In the genomic region with DNA sequence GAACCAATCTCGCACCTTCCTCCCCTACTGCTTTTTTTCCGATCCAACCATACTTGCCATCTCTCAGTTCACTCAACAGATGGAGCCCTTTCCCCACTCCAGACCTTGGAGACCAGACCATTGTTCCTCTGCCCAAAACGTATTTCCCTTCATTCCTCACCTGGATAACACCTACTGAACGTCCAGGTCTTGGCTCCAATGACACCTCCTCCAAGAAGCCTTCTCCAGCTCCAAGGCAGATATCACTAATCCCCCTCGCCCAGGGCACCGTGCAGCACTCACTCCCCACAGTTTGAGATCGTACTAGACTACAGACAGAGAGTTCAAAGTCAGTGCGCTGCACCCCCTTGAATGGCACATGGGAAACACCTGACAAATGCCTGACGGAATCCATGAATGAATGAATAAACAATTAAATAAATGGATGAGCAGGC, we compare ENCODE assay signal across 8 cellular contexts. TPM values are rescaled to one million over a fixed set of nuclear protein-coding genes. Genes with fewer than 3 reads are reported as not detected.
A peak's percentile ranks its signal among the peaks of the same experiment; 100 is the strongest.
DNase-seq lines count a peak whose midpoint lies in the region; ATAC-seq and TF ChIP-seq lines count a peak whose summit lies in the region.

No MANE protein-coding gene starts in this region.

- H3K4me3 ChIP-seq in H7 (ENCODE audit: insufficient read depth, low read depth, low read length) = no peak overlapping the region
- no peak overlapping the region for H3K4me3 ChIP-seq in choroid plexus epithelial cell (ENCODE audit: low read depth, low read length)

- TF ChIP-seq CTCF in choroid plexus epithelial cell (conservative IDR thresholded peaks at IDR 0.05; ENCODE audit: low read depth, low read length) = peak; percentile 84

- DNase-seq in COLO668 (lab: John Stamatoyannopoulos, UW; ENCODE audit: unreplicated experiment) (peak; percentile 33), H7 (peak; percentile 84), NCI-H774 (lab: John Stamatoyannopoulos, UW) (peak; percentile 50), choroid plexus epithelial cell (ENCODE audit: low read depth) (peak; percentile 64), midbrain (lab: John Stamatoyannopoulos, UW) (peak; percentile 57), UCSD-AML1 (lab: John Stamatoyannopoulos, UW; ENCODE audit: unreplicated experiment) (no peak), NCI-H187 (lab: John Stamatoyannopoulos, UW) (no peak)

- H3K27me3 ChIP-seq in H7 (ENCODE audit: control insufficient read depth, insufficient read depth, low read length) = no peaks in the 10 kb centered on the region

- no peaks in the 10 kb centered on the region for H3K36me3 ChIP-seq in H7 (replicated peaks; ENCODE audit: control insufficient read depth, insufficient read depth, low read length)

- ATAC-seq in HG02870 (IDR thresholded peaks at IDR 0.05; ENCODE audit: unreplicated experiment) = no peak

RNA-seq across cellular contexts. Expression of a gene that starts 47.1 kb away (rescaled TPM):
- total RNA-seq in H7 (2014; rRNA removed; shearing (Covaris generic)) = 16.7 and 17.4 TPM in 2 replicates

Comparison
In these comparisons a context has a peak if more than half of its experiments do, and no peak if none do; other contexts are left out.
1. DNase-seq: peak in COLO668 (single experiment), H7 (single experiment), NCI-H774 (single experiment), choroid plexus epithelial cell (single experiment) and midbrain (single experiment); none in UCSD-AML1 (single experiment) and NCI-H187 (0 of 2).